In genomic region chr12:71685961-71686657, GRCh38 we compare ENCODE assay signal across 1 cellular context.
TF ChIP-seq lines count a peak whose summit lies in the region.

TSS of gene TMEM19 (plus strand) at chr12:71686082. CDS start at chr12:71686681, 599 bp downstream.

TF ChIP-seq in K562, 482 proteins besides CTCF, POLR2A, EP300 and RAD21 (continued from another document and continues in another):
- TF ChIP-seq ZBTB40 (IDR thresholded peaks at IDR 0.05) (no peak), ZBTB40 (CRISPR knock-in tag; IDR thresholded peaks at IDR 0.05) (no peak), ATF1 (CRISPR knock-in tag; IDR thresholded peaks at IDR 0.05) (no peak), ATF1 (tag; IDR thresholded peaks at IDR 0.05) (peak; percentile 75), SRSF7 (optimal IDR thresholded peaks at IDR 0.05; ENCODE audit: low read depth, low read length) (no peak), NFXL1 (CRISPR knock-in tag; IDR thresholded peaks at IDR 0.05) (no peak), XRCC4 (IDR thresholded peaks at IDR 0.05; ENCODE audit: extremely low read depth, insufficient read depth, insufficient read length) (no peak), CGGBP1 (CRISPR knock-in tag; IDR thresholded peaks at IDR 0.05) (no peak), ATF7 (IDR thresholded peaks at IDR 0.05) (peak; percentile 74; the same call in 1 of the 2 replicates), ARNT (IDR thresholded peaks at IDR 0.05) (no peak), HDGF (IDR thresholded peaks at IDR 0.05) (no peak), HDAC8 (tag; IDR thresholded peaks at IDR 0.05) (0 out of 2 replicates have a peak, but pooled peaks have one; percentile 59), CC2D1A (IDR thresholded peaks at IDR 0.05) (peak; percentile 46; the same call in 1 of the 2 replicates), MITF (IDR thresholded peaks at IDR 0.05) (peak; percentile 31), BHLHE40 (IDR thresholded peaks at IDR 0.05; ENCODE audit: low read length) (peak; percentile 69; the same call in 1 of the 2 replicates), NR2C1 (IDR thresholded peaks at IDR 0.05) (no peak), NR2C1 (tag; IDR thresholded peaks at IDR 0.05) (no peak), PHF20 (IDR thresholded peaks at IDR 0.05; ENCODE audit: partially characterized antibody) (peak; percentile 53), PRMT5 (CRISPR knock-in tag; IDR thresholded peaks at IDR 0.05) (no peak), POLR2AphosphoS5 (IDR thresholded peaks at IDR 0.05; ENCODE audit: control insufficient read depth, insufficient read depth, low read depth, low read length) (peak; percentile 67), TFAP4 (CRISPR knock-in tag; IDR thresholded peaks at IDR 0.05; ENCODE audit: borderline replicate concordance) (peak; percentile 82), FOXK1 (CRISPR knock-in tag; IDR thresholded peaks at IDR 0.05; ENCODE audit: borderline replicate concordance) (no peak), YY1 (IDR thresholded peaks at IDR 0.05; ENCODE audit: borderline replicate concordance in 1 of 3, control insufficient read depth in 1 of 3, extremely low read depth in 1 of 3, insufficient read depth in 3 of 3, insufficient read length in 1 of 3, insufficient replicate concordance in 2 of 3, low read depth in 1 of 3, low read length in 2 of 3) (peak in 1 of 3 experiments; percentile 40), HNRNPLL (IDR thresholded peaks at IDR 0.05; ENCODE audit: low read depth, low read length, poor library complexity, severe bottlenecking) (peak; percentile 87), HNRNPL (IDR thresholded peaks at IDR 0.05; ENCODE audit: low read depth, low read length) (peak; percentile 100), CHD4 (IDR thresholded peaks at IDR 0.05; ENCODE audit: insufficient read depth, insufficient replicate concordance, low read depth, low read length, poor library complexity, severe bottlenecking) (no peak), LCOR (CRISPR knock-in tag; IDR thresholded peaks at IDR 0.05) (0 out of 2 replicates have a peak, but pooled peaks have one; percentile 66), ZNF780A (CRISPR knock-in tag; IDR thresholded peaks at IDR 0.05) (no peak), EGR1 (conservative IDR thresholded peaks at IDR 0.05) (peak; percentile 84), ETV6 (IDR thresholded peaks at IDR 0.05; ENCODE audit: borderline replicate concordance in 1 of 2, low read depth in 2 of 2, low read length in 1 of 2) (no peak), ETV6 (CRISPR knock-in tag; IDR thresholded peaks at IDR 0.05; ENCODE audit: borderline replicate concordance) (peak; percentile 80; the same call in 1 of the 2 replicates), THRAP3 (IDR thresholded peaks at IDR 0.05; ENCODE audit: borderline replicate concordance) (no peak), KDM1A (IDR thresholded peaks at IDR 0.05) (0 out of 4 replicates have a peak, but pooled peaks of 1 of the 2 experiments have one; percentile 8), TBP (optimal IDR thresholded peaks at IDR 0.05; ENCODE audit: low read depth, low read length) (peak; percentile 92), MTA2 (IDR thresholded peaks at IDR 0.05; ENCODE audit: low read depth) (no peak), ZNF197 (CRISPR knock-in tag; IDR thresholded peaks at IDR 0.05; ENCODE audit: low read depth) (no peak), TEAD1 (CRISPR knock-in tag; IDR thresholded peaks at IDR 0.05) (peak in 1 of 2 experiments; percentile 65; a peak in 1 of 4 replicates), TARDBP (IDR thresholded peaks at IDR 0.05) (0 out of 2 replicates have a peak, but pooled peaks have one; percentile 74), MAFK (IDR thresholded peaks at IDR 0.05; ENCODE audit: low read length) (no peak), ZFPM2 (CRISPR knock-in tag; IDR thresholded peaks at IDR 0.05) (no peak), SNAPC5 (CRISPR knock-in tag; IDR thresholded peaks at IDR 0.05) (no peak), ZNF316 (IDR thresholded peaks at IDR 0.05) (no peak), ZBTB17 (CRISPR knock-in tag; IDR thresholded peaks at IDR 0.05) (peak; percentile 65), U2AF2 (optimal IDR thresholded peaks at IDR 0.05; ENCODE audit: low read depth, low read length) (no peak), ZNF41 (CRISPR knock-in tag; conservative IDR thresholded peaks at IDR 0.05) (no peak), HMGXB4 (CRISPR knock-in tag; IDR thresholded peaks at IDR 0.05) (peak; percentile 36; the same call in 1 of the 2 replicates), NONO (IDR thresholded peaks at IDR 0.05; ENCODE audit: low read depth in 2 of 2, low read length in 1 of 2) (peak in 1 of 2 experiments; percentile 23; a peak in 1 of 4 replicates)
- TF ChIP-seq, protein P1, sequence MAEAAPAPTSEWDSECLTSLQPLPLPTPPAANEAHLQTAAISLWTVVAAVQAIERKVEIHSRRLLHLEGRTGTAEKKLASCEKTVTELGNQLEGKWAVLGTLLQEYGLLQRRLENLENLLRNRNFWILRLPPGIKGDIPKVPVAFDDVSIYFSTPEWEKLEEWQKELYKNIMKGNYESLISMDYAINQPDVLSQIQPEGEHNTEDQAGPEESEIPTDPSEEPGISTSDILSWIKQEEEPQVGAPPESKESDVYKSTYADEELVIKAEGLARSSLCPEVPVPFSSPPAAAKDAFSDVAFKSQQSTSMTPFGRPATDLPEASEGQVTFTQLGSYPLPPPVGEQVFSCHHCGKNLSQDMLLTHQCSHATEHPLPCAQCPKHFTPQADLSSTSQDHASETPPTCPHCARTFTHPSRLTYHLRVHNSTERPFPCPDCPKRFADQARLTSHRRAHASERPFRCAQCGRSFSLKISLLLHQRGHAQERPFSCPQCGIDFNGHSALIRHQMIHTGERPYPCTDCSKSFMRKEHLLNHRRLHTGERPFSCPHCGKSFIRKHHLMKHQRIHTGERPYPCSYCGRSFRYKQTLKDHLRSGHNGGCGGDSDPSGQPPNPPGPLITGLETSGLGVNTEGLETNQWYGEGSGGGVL (CRISPR knock-in tag; IDR thresholded peaks at IDR 0.05) = no peak
- TF ChIP-seq, protein P2, sequence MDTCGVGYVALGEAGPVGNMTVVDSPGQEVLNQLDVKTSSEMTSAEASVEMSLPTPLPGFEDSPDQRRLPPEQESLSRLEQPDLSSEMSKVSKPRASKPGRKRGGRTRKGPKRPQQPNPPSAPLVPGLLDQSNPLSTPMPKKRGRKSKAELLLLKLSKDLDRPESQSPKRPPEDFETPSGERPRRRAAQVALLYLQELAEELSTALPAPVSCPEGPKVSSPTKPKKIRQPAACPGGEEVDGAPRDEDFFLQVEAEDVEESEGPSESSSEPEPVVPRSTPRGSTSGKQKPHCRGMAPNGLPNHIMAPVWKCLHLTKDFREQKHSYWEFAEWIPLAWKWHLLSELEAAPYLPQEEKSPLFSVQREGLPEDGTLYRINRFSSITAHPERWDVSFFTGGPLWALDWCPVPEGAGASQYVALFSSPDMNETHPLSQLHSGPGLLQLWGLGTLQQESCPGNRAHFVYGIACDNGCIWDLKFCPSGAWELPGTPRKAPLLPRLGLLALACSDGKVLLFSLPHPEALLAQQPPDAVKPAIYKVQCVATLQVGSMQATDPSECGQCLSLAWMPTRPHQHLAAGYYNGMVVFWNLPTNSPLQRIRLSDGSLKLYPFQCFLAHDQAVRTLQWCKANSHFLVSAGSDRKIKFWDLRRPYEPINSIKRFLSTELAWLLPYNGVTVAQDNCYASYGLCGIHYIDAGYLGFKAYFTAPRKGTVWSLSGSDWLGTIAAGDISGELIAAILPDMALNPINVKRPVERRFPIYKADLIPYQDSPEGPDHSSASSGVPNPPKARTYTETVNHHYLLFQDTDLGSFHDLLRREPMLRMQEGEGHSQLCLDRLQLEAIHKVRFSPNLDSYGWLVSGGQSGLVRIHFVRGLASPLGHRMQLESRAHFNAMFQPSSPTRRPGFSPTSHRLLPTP (IDR thresholded peaks at IDR 0.05; ENCODE audit: borderline replicate concordance, extremely low read depth, insufficient read length) = no peak
